1 cellular context compared by ENCODE assay signal in the genomic region with DNA sequence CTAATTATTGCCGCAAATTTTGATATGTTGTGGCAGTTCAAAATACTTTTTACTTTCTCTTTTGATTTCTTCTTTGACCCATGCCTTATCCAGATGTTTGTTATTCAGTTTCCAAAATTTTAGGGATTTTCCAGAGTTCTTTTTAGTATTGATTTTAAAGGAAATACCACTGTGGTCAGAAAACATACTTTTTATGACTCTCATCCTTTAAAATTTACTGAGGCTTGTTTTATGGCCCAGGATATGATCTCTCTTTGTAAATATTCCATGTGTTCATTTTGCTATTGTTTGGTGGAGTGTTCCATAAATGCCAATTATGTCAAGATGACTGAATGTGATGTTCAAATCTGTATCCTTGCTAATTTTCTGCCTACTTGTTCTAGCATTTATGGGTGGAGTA.
TF ChIP-seq lines count a peak whose summit lies in the region.

No MANE protein-coding gene starts in this region.

TF ChIP-seq in SK-N-SH, 30 proteins besides CTCF, POLR2A, EP300 and RAD21 (continued from another document):
- no peak for TF ChIP-seq REST (IDR thresholded peaks at IDR 0.05; ENCODE audit: low read depth, low read length)
- peak; percentile 72 for TF ChIP-seq FOSL2 (IDR thresholded peaks at IDR 0.05; ENCODE audit: borderline replicate concordance, low read depth)
- no peak for TF ChIP-seq CHD2 (IDR thresholded peaks at IDR 0.05; ENCODE audit: low read length, partially characterized antibody)
- no peak for TF ChIP-seq EZH2phosphoT487 (IDR thresholded peaks at IDR 0.05; ENCODE audit: borderline replicate concordance, low read depth)
